In the genomic region with DNA sequence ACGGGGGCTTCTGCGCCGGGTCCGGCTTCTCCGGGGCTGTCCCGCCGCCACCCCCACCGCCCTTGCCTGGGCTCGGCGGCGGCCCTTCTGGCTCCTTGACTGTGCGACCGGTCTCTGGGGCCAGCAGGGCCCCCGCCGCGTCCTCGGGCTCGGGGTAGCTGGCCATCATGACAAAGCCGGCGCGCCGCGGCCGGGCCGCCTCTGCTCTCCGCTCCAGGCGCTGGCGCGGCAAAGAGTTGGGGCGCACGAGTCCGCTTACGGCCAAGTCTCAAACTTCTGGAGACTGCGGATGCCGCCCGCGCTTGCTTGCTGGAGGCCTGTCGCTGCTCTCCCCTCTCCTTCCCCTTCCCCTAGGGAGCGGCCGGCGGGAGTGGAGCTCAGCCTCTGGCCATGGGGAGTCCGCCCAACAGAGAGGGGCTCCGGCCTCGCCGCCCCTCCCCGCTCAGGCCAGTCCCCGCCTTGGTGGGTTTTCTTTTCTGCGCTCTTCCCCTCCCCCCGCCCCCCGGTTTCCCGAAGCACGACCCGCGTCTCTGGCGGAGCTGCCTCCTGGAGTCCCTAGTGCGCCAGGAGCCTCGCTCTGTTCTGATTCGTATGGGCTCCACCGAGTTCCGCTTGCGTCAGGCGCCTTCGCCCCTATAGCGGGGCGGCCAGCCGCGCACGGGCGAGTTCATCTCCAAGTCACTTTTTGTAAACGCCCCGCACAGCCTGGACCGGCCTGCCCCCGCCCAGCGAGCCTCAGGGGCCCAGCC, we compare ENCODE assay signal across 8 cellular contexts. TPM values are rescaled to one million over a fixed set of nuclear protein-coding genes. Genes with fewer than 3 reads are reported as not detected.
DNase-seq lines count a peak whose midpoint lies in the region; TF ChIP-seq lines count a peak whose summit lies in the region.

FOXL2 (minus strand) TSS at position 584 of the 749 bp plus-strand sequence; CDS start at position 169, 415 bp downstream.
FOXL2NB (plus strand) TSS at position 664 of the 749 bp plus-strand sequence. CDS start 148 bp downstream, outside the sequence.

- no peak for DNase-seq in activated naive CD4-positive, alpha-beta T cell treated with anti-CD3 and anti-CD28 coated beads for 36 hours
- DNase-seq in activated naive CD4-positive, alpha-beta T cell (lab: John Stamatoyannopoulos, UW): no peak
- no peak for DNase-seq in activated CD4-positive, alpha-beta memory T cell treated with anti-CD3 and anti-CD28 coated beads for 36 hours
- DNase-seq in foreskin fibroblast (peak; percentile 72 to 84), trophoblast cell (peak; percentile 31 to 69), NCI-H1092 treated with DMSO at 0.1 percent for 48 hours (lab: John Stamatoyannopoulos, UW) (no peak), T1000 (lab: John Stamatoyannopoulos, UW) (no peak), NCI-H2029 (lab: John Stamatoyannopoulos, UW) (no peak)

- no peak within 1 kb of the TSS for H3K14ac ChIP-seq in trophoblast cell (ENCODE audit: low read length)

- WGBS in trophoblast cell (ENCODE audit: extremely low coverage, insufficient coverage, insufficient read length): no CpG with 5 or more reads among the region's 74 CpGs

- H3K79me1 ChIP-seq in trophoblast cell (ENCODE audit: low read length): no peaks in the 10 kb centered on the region

- intact Hi-C loops in activated naive CD4-positive, alpha-beta T cell treated with anti-CD3 and anti-CD28 coated beads for 36 hours (cut with micrococcal nuclease): loop anchor here (1.0 to 10.0 kb wide), 2 partner anchors 9 to 258 kb away; no protein-coding TSS in a partner anchor
- intact Hi-C loops in activated CD4-positive, alpha-beta memory T cell treated with anti-CD3 and anti-CD28 coated beads for 36 hours (cut with micrococcal nuclease): loop anchor here (1.0 to 5.0 kb wide), 3 partner anchors 10 to 1179 kb away; no protein-coding TSS in a partner anchor

- H2AK5ac ChIP-seq in trophoblast cell (ENCODE audit: low read length): no peak within 1 kb of the TSS

- H2BK12ac ChIP-seq in trophoblast cell (ENCODE audit: low read length): no peak within 1 kb of the TSS

- peaks cover 32% of the 10 kb centered on the region for H3K4me1 Mint-ChIP-seq in activated naive CD4-positive, alpha-beta T cell treated with anti-CD3 and anti-CD28 coated beads for 36 hours (ENCODE audit: low read depth)
- peaks cover 40% of the 10 kb centered on the region for H3K4me1 Mint-ChIP-seq in activated CD4-positive, alpha-beta memory T cell treated with anti-CD3 and anti-CD28 coated beads for 36 hours (ENCODE audit: low read depth)

- no peak within 1 kb of the TSS for H4K12ac ChIP-seq in trophoblast cell (ENCODE audit: low read depth, low read length)

- H3K36me3 ChIP-seq in trophoblast cell (ENCODE audit: control insufficient read depth in 1 of 2, insufficient read depth in 2 of 2, low read length in 2 of 2): no peaks in the 10 kb centered on the region

- peaks cover 7% of the 10 kb centered on the region for H3K9me3 ChIP-seq in trophoblast cell (ENCODE audit: insufficient read depth, low read depth, low read length)

- H2BK5ac ChIP-seq in trophoblast cell (ENCODE audit: low read depth, low read length, poor library complexity): no peak within 1 kb of the TSS

- no peaks in the 10 kb centered on the region for H3K9me3 Mint-ChIP-seq in activated naive CD4-positive, alpha-beta T cell treated with anti-CD3 and anti-CD28 coated beads for 36 hours
- no peaks in the 10 kb centered on the region for H3K9me3 Mint-ChIP-seq in activated CD4-positive, alpha-beta memory T cell treated with anti-CD3 and anti-CD28 coated beads for 36 hours

- TF ChIP-seq CTCF in foreskin fibroblast (IDR thresholded peaks at IDR 0.05; ENCODE audit: low read depth, low read length): no peak

- CTCF ChIA-PET in activated naive CD4-positive, alpha-beta T cell treated with anti-CD3 and anti-CD28 coated beads for 36 hours (lab: Charles Lee): interaction anchor here (0.7 to 2.9 kb wide), 4 partner anchors 11 to 495 kb away, joined by 3 to 11 read pairs (median 3); no protein-coding TSS in a partner anchor
- CTCF ChIA-PET in activated CD4-positive, alpha-beta memory T cell treated with anti-CD3 and anti-CD28 coated beads for 36 hours (lab: Charles Lee): interaction anchor here (0.6 to 3.8 kb wide), 3 partner anchors 10 to 763 kb away, joined by 3 to 23 read pairs (median 3); no protein-coding TSS in a partner anchor

- no peak within 1 kb of the TSS for H3K9ac ChIP-seq in trophoblast cell (ENCODE audit: low read length)

- no peaks in the 10 kb centered on the region for H3K79me2 ChIP-seq in trophoblast cell (ENCODE audit: control insufficient read depth, insufficient read depth, low read length, poor library complexity)

- H4K8ac ChIP-seq in trophoblast cell (ENCODE audit: low read depth, low read length): no peak within 1 kb of the TSS

- peaks cover 31 to 35% of the 10 kb centered on the region in 2 experiments for H3K4me1 ChIP-seq in trophoblast cell (ENCODE audit: control insufficient read depth in 1 of 2, insufficient read depth in 2 of 2, low read length in 2 of 2)

- H3K4ac ChIP-seq in trophoblast cell (ENCODE audit: low read depth, low read length): no peak within 1 kb of the TSS

- H4K91ac ChIP-seq in trophoblast cell (ENCODE audit: low read depth, low read length): no peak within 1 kb of the TSS

- H3K4me3 ChIP-seq in foreskin fibroblast (ENCODE audit: low read depth in 1 of 2, low read length in 2 of 2): peak within 1 kb of the TSS; percentile 56 to 61
- H3K4me3 ChIP-seq in trophoblast cell (ENCODE audit: low read depth, low read length): peak within 1 kb of the TSS; percentile 55

- H3K27me3 Mint-ChIP-seq in activated naive CD4-positive, alpha-beta T cell treated with anti-CD3 and anti-CD28 coated beads for 36 hours (ENCODE audit: low read depth): peaks cover 80% of the 10 kb centered on the region
- H3K27me3 Mint-ChIP-seq in activated CD4-positive, alpha-beta memory T cell treated with anti-CD3 and anti-CD28 coated beads for 36 hours: peaks cover 75% of the 10 kb centered on the region

- peak within 1 kb of the TSS; percentile 67 for H3K4me3 Mint-ChIP-seq in activated naive CD4-positive, alpha-beta T cell treated with anti-CD3 and anti-CD28 coated beads for 36 hours
- peak within 1 kb of the TSS; percentile 60 for H3K4me3 Mint-ChIP-seq in activated CD4-positive, alpha-beta memory T cell treated with anti-CD3 and anti-CD28 coated beads for 36 hours

- peaks cover 86% of the 10 kb centered on the region for H3K27me3 ChIP-seq in trophoblast cell (ENCODE audit: insufficient read depth, low read length)

- POLR2A ChIA-PET in activated CD4-positive, alpha-beta memory T cell treated with anti-CD3 and anti-CD28 coated beads for 36 hours (lab: Charles Lee): interaction anchor here (0.6 kb wide), 1 partner anchor 256 kb away, joined by 3 read pairs; no protein-coding TSS in a partner anchor

- H2AFZ ChIP-seq in trophoblast cell (ENCODE audit: insufficient read depth, low read length, poor library complexity): peak within 1 kb of the TSS; percentile 69

- no peak within 1 kb of the TSS for H3K27ac Mint-ChIP-seq in activated naive CD4-positive, alpha-beta T cell treated with anti-CD3 and anti-CD28 coated beads for 36 hours
- no peak within 1 kb of the TSS for H3K27ac Mint-ChIP-seq in activated CD4-positive, alpha-beta memory T cell treated with anti-CD3 and anti-CD28 coated beads for 36 hours

- peak within 1 kb of the TSS; percentile 88 for H3K4me2 ChIP-seq in trophoblast cell (ENCODE audit: low read length)

- no peak within 1 kb of the TSS for H3K27ac ChIP-seq in trophoblast cell (ENCODE audit: low read depth, low read length)

- H3K23ac ChIP-seq in trophoblast cell (ENCODE audit: low read length): no peak within 1 kb of the TSS

- H2BK120ac ChIP-seq in trophoblast cell (ENCODE audit: insufficient read depth, low read length, poor library complexity): no peak within 1 kb of the TSS

- no peak within 1 kb of the TSS for H3K18ac ChIP-seq in trophoblast cell (ENCODE audit: low read length)

- H3K36me3 Mint-ChIP-seq in activated naive CD4-positive, alpha-beta T cell treated with anti-CD3 and anti-CD28 coated beads for 36 hours (ENCODE audit: low read depth): no peaks in the 10 kb centered on the region
- no peaks in the 10 kb centered on the region for H3K36me3 Mint-ChIP-seq in activated CD4-positive, alpha-beta memory T cell treated with anti-CD3 and anti-CD28 coated beads for 36 hours

RNA-seq across cellular contexts. Expression of gene FOXL2, which starts in this region (rescaled TPM):
- not detected for total RNA-seq in activated naive CD4-positive, alpha-beta T cell treated with anti-CD3 and anti-CD28 coated beads for 36 hours
- not detected for total RNA-seq in activated CD4-positive, alpha-beta memory T cell treated with anti-CD3 and anti-CD28 coated beads for 36 hours
- polyA plus RNA-seq in trophoblast cell (2013): 0.25 and 0.26 TPM in 2 replicates

RNA-seq across cellular contexts. Expression of gene FOXL2NB, which starts in this region (rescaled TPM):
- not detected for total RNA-seq in activated naive CD4-positive, alpha-beta T cell treated with anti-CD3 and anti-CD28 coated beads for 36 hours
- not detected for total RNA-seq in activated CD4-positive, alpha-beta memory T cell treated with anti-CD3 and anti-CD28 coated beads for 36 hours
- 0.37 and 0.38 TPM in 2 replicates for polyA plus RNA-seq in trophoblast cell (2013)

Comparison
In these comparisons a context has a peak if more than half of its experiments do, and no peak if none do; other contexts are left out.
1. DNase-seq: peak in foreskin fibroblast (2 of 2) and trophoblast cell (2 of 2); none in activated naive CD4-positive, alpha-beta T cell treated with anti-CD3 and anti-CD28 coated beads for 36 hours (single experiment), activated naive CD4-positive, alpha-beta T cell (0 of 4), activated CD4-positive, alpha-beta memory T cell treated with anti-CD3 and anti-CD28 coated beads for 36 hours (single experiment), NCI-H1092 treated with DMSO at 0.1 percent for 48 hours (single experiment), T1000 (single experiment) and NCI-H2029 (single experiment).